8 cellular contexts compared by ENCODE assay signal in the genomic region with DNA sequence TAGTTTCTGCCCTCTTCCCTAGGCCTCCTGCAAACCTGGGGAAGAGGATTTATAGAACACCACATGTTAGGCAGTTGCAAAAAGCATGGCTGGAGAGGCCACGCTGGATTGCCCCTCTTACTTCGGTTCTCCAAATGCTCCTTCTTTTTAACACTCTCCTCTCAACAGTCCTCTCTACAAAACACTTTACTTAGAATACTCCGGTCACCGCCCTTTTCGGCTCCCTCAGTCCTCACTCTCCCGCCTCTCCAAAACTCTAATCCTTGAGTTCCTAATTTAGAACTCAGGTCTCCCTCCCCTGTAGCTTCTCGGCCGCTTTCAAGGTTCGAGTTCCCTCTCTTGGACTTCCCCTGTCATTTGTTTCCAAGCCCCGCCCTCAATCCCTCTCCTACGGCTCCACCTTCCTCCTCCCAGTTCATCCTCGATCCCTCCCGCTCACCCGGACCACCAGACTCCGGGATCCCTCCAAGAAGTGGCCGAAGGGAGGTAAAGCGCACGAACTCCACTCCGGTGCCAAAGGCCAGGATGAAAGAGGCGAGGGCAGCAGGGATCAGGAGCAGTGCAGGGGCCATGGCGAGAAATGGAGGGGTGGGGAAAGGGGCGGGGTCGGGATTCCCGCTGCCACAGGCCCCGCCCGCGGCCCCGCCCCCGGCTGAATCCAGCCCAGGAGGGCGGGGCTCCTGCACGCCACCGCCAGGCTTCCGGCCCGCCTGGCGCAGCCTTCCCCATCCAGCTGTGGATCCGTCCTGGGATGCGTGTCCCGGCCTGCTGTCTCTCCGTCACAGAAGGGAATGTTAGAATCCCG. TPM values are rescaled to one million over a fixed set of nuclear protein-coding genes. Genes with fewer than 3 reads are reported as not detected.
A peak's percentile ranks its signal among the peaks of the same experiment; 100 is the strongest.
DNase-seq lines count a peak whose midpoint lies in the region; ATAC-seq, FAIRE-seq and TF ChIP-seq lines count a peak whose summit lies in the region.

A gene with protein sequence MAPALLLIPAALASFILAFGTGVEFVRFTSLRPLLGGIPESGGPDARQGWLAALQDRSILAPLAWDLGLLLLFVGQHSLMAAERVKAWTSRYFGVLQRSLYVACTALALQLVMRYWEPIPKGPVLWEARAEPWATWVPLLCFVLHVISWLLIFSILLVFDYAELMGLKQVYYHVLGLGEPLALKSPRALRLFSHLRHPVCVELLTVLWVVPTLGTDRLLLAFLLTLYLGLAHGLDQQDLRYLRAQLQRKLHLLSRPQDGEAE (minus strand): TSS at position 582 of the 805 bp plus-strand sequence. CDS start 10 bp downstream, at position 572.

- peaks cover 0 to 4% of the 10 kb centered on the region in 2 donors for H3K4me1 ChIP-seq in small intestine (ENCODE audit: control insufficient read depth in 2 of 2, insufficient read depth in 1 of 2, low read depth in 1 of 2, low read length in 1 of 2)

- H3K27me3 ChIP-seq in small intestine (ENCODE audit: control insufficient read depth in 2 of 2, insufficient read depth in 2 of 2, low read length in 2 of 2) = no peaks in the 10 kb centered on the region

- CTCF ChIA-PET in activated B cell treated with CpG ODN at 0.5 μM for 24 hours (lab: Charles Lee) = interaction anchor here (1.1 to 6.1 kb wide), 4 partner anchors 11 to 40 kb away, joined by 3 to 58 read pairs (median 18); no protein-coding TSS in a partner anchor

- peak within 1 kb of the TSS; percentile 90 for H3K27ac ChIP-seq in caudate nucleus (ENCODE audit: low read depth, low read length)
- H3K27ac ChIP-seq in small intestine (ENCODE audit: low read depth in 1 of 2, low read length in 1 of 2) = peak within 1 kb of the TSS; percentile 35 to 85

- intact Hi-C loops in activated B cell treated with CpG ODN at 0.5 μM for 24 hours (cut with micrococcal nuclease) = loop anchor here (1.0 kb wide), 1 partner anchor 13 kb away; no protein-coding TSS in a partner anchor

- peaks cover 13% of the 10 kb centered on the region for H3K36me3 Mint-ChIP-seq in activated B cell treated with CpG ODN at 0.5 μM for 24 hours (ENCODE audit: low read depth)
- H3K36me3 Mint-ChIP-seq in immature natural killer cell = peaks cover 0 to 4% (median 0%) of the 10 kb centered on the region in 3 donors

- FAIRE-seq in small intestine (lab: Jason Lieb, UNC) = no peak

- 0 to 2% (median 1%) methylated on average over 38 to 40 of the region's 40 CpGs for WGBS in small intestine, 3 donors

- H3K4me3 Mint-ChIP-seq in activated B cell treated with CpG ODN at 0.5 μM for 24 hours (peak within 1 kb of the TSS; percentile 92), immature natural killer cell (peak within 1 kb of the TSS; percentile 77 to 89 (median 84))

- H3K36me3 ChIP-seq in small intestine (ENCODE audit: control insufficient read depth in 2 of 2, insufficient read depth in 2 of 2, low read length in 2 of 2) = no peaks in the 10 kb centered on the region

- H3K27me3 Mint-ChIP-seq in activated B cell treated with CpG ODN at 0.5 μM for 24 hours = no peaks in the 10 kb centered on the region
- H3K27me3 Mint-ChIP-seq in immature natural killer cell (ENCODE audit: low read depth in 3 of 3) = peaks cover 0 to 5% (median 5%) of the 10 kb centered on the region in 3 donors

- TF ChIP-seq CTCF in activated B cell treated with CpG ODN at 0.5 μM for 24 hours (IDR thresholded peaks at IDR 0.05) = no peak

- POLR2A ChIA-PET in activated B cell treated with CpG ODN at 0.5 μM for 24 hours (lab: Charles Lee) = interaction anchor here (1.0 to 8.2 kb wide), 5 partner anchors 8 to 75 kb away, joined by 3 to 262 read pairs (median 5); partner anchors contain the start of genes MDC1 and TUBB

- peak within 1 kb of the TSS; percentile 49 to 52 for H3K4me3 ChIP-seq in small intestine (ENCODE audit: low read depth in 1 of 2, low read length in 2 of 2)

- H3K27ac Mint-ChIP-seq in activated B cell treated with CpG ODN at 0.5 μM for 24 hours = peak within 1 kb of the TSS; percentile 99
- peak within 1 kb of the TSS; percentile 74 to 94 (median 84) for H3K27ac Mint-ChIP-seq in immature natural killer cell

- DNase-seq in ELR (ENCODE audit: low read depth) = peak; percentile 91
- peak; percentile 88 for DNase-seq in NCI-H345 (lab: John Stamatoyannopoulos, UW)
- peak; percentile 74 for DNase-seq in activated B cell treated with CpG ODN at 0.5 μM for 24 hours
- peak in 57 of 61 donors; percentile 15 to 89 (median 73) for DNase-seq in caudate nucleus (lab: John Stamatoyannopoulos, UW)
- DNase-seq in immature natural killer cell = peak; percentile 57 to 65 (median 58)
- peak; percentile 87 for DNase-seq in small intestine

- ATAC-seq in HG03039 (IDR thresholded peaks at IDR 0.05; ENCODE audit: unreplicated experiment) (peak; percentile 39), activated B cell treated with CpG ODN at 0.5 μM for 24 hours (ENCODE audit: low read depth) (peak; percentile 25), GM19395 (IDR thresholded peaks at IDR 0.05; ENCODE audit: unreplicated experiment) (no peak)

- H3K9me3 ChIP-seq in small intestine (ENCODE audit: control insufficient read depth, low read depth) = no peaks in the 10 kb centered on the region

- H3K9me3 Mint-ChIP-seq in activated B cell treated with CpG ODN at 0.5 μM for 24 hours (no peaks in the 10 kb centered on the region), immature natural killer cell (no peaks in the 10 kb centered on the region)

- peaks cover 53% of the 10 kb centered on the region for H3K4me1 Mint-ChIP-seq in activated B cell treated with CpG ODN at 0.5 μM for 24 hours
- H3K4me1 Mint-ChIP-seq in immature natural killer cell = peaks cover 42 to 44% of the 10 kb centered on the region in 2 donors

RNA-seq across cellular contexts. Expression of the gene that starts here (rescaled TPM):
- 17.4 and 17.8 TPM in 2 replicates for total RNA-seq in activated B cell treated with CpG ODN at 0.5 μM for 24 hours
- polyA plus RNA-seq in immature natural killer cell (10 to 100 TPM in 1 of 3 donors, 1 to 10 TPM in 2; 6.7 to 20.1 (median 8.4) TPM), small intestine (10 to 100 TPM in 1 of 3 donors, 1 to 10 TPM in 2; 1.1 to 14.2 (median 2.7) TPM)
